ENCODE assay signal across 8 cellular contexts in genomic region chr5:115098041-115098702, GRCh38.
DNase-seq lines count a peak whose midpoint lies in the region; ATAC-seq and TF ChIP-seq lines count a peak whose summit lies in the region.

No MANE protein-coding gene starts in this region.

- peak; percentile 71 for TF ChIP-seq CTCF in DND-41 (IDR thresholded peaks at IDR 0.05; ENCODE audit: borderline replicate concordance, extremely low read depth, low read length, poor library complexity, severe bottlenecking)
- peak; percentile 65 for TF ChIP-seq CTCF in left ventricle myocardium inferior (IDR thresholded peaks at IDR 0.05; ENCODE audit: borderline replicate concordance)
- peak; percentile 27 to 84 (median 73) for TF ChIP-seq CTCF in spleen (IDR thresholded peaks at IDR 0.05 in 8 of 11, conservative IDR thresholded peaks at IDR 0.05 in 3 of 11)

- H3K9me3 ChIP-seq in DND-41 (ENCODE audit: insufficient read depth, low read length, severe bottlenecking) (no peaks in the 10 kb centered on the region), left ventricle myocardium inferior (replicated peaks) (no peaks in the 10 kb centered on the region), spleen (no peaks in the 10 kb centered on the region)

- H3K27ac ChIP-seq in DND-41 (ENCODE audit: low read length) (no peak overlapping the region), left ventricle myocardium inferior (replicated peaks) (no peak overlapping the region), spleen (no peak overlapping the region)

- 5 to 24% (median 9%) methylated on average over 2 of the region's 2 CpGs for WGBS in spleen, 5 donors

- no peak overlapping the region for H3K4me2 ChIP-seq in DND-41 (ENCODE audit: insufficient read depth, low read length)

- no peak overlapping the region for H2AFZ ChIP-seq in DND-41 (ENCODE audit: low read depth, low read length)

- no peak overlapping the region for H3K9ac ChIP-seq in DND-41 (ENCODE audit: low read depth, low read length)

- no peaks in the 10 kb centered on the region for H3K36me3 Mint-ChIP-seq in activated naive CD4-positive, alpha-beta T cell treated with anti-CD3 and anti-CD28 coated beads, Interleukin-2, amount 50 U/mL, for 72 hours

- no peaks in the 10 kb centered on the region for H4K20me1 ChIP-seq in DND-41 (ENCODE audit: insufficient read depth, low read length)

- H3K4me3 ChIP-seq in DND-41 (ENCODE audit: low read depth in 1 of 2, low read length in 2 of 2) (no peak overlapping the region), left ventricle myocardium inferior (no peak overlapping the region), spleen (no peak overlapping the region)

- ATAC-seq in DND-41 (ENCODE audit: insufficient read depth, low read depth) (peak; percentile 65; the same call in 2 of the 3 replicates), GM19035 (IDR thresholded peaks at IDR 0.05; ENCODE audit: unreplicated experiment) (peak; percentile 85), HG03135 (IDR thresholded peaks at IDR 0.05; ENCODE audit: unreplicated experiment) (peak; percentile 79)
- peak; percentile 51 to 80 for ATAC-seq in activated naive CD4-positive, alpha-beta T cell treated with anti-CD3 and anti-CD28 coated beads, Interleukin-2, amount 50 U/mL, for 72 hours

- H3K36me3 ChIP-seq in DND-41 (ENCODE audit: insufficient read depth, low read length) (no peaks in the 10 kb centered on the region), left ventricle myocardium inferior (no peaks in the 10 kb centered on the region), spleen (no peaks in the 10 kb centered on the region)

- TF ChIP-seq POLR2A in spleen (IDR thresholded peaks at IDR 0.05): no peak

- H3K4me1 ChIP-seq in DND-41 (ENCODE audit: insufficient read depth, low read length): no peaks in the 10 kb centered on the region
- no peaks in the 10 kb centered on the region for H3K4me1 ChIP-seq in left ventricle myocardium inferior
- H3K4me1 ChIP-seq in spleen: no peaks in the 10 kb centered on the region

- H3K27ac Mint-ChIP-seq in activated naive CD4-positive, alpha-beta T cell treated with anti-CD3 and anti-CD28 coated beads, Interleukin-2, amount 50 U/mL, for 72 hours: no peak overlapping the region

- H3K27me3 ChIP-seq in DND-41 (ENCODE audit: insufficient read depth, low read length, poor library complexity): no peaks in the 10 kb centered on the region
- peaks cover 22% of the 10 kb centered on the region for H3K27me3 ChIP-seq in left ventricle myocardium inferior (ENCODE audit: low read depth)
- H3K27me3 ChIP-seq in spleen (replicated peaks in 1 of 7): no peaks in the 10 kb centered on the region

- peak; percentile 22 for DNase-seq in DND-41
- peak; percentile 43 for DNase-seq in NCI-H460 (ENCODE audit: extremely low read depth, low read depth)
- DNase-seq in activated naive CD4-positive, alpha-beta T cell treated with anti-CD3 and anti-CD28 coated beads, Interleukin-2, amount 50 U/mL, for 72 hours (ENCODE audit: low spot score in 2 of 2): peak in 1 of 2 donors; percentile 8
- no peak for DNase-seq in left ventricle myocardium inferior
- no peak for DNase-seq in spleen
- no peak for DNase-seq in DMS153 (lab: John Stamatoyannopoulos, UW)

- no peaks in the 10 kb centered on the region for H3K9me3 Mint-ChIP-seq in activated naive CD4-positive, alpha-beta T cell treated with anti-CD3 and anti-CD28 coated beads, Interleukin-2, amount 50 U/mL, for 72 hours

- intact Hi-C loops in left ventricle myocardium inferior (cut with micrococcal nuclease) (loop anchor here (5.0 kb wide), 1 partner anchor 149 kb away; no protein-coding TSS in a partner anchor), spleen (cut with DNase I; ENCODE audit: low total_unique reads) (loop anchor here (2.0 kb wide), 1 partner anchor 149 kb away; no protein-coding TSS in a partner anchor)

- H3K79me2 ChIP-seq in DND-41 (ENCODE audit: insufficient read depth, low read length): no peaks in the 10 kb centered on the region

Comparison
In these comparisons a context has a peak if more than half of its experiments do, and no peak if none do; other contexts are left out.
1. DNase-seq: peak in DND-41 (single experiment) and NCI-H460 (single experiment); none in left ventricle myocardium inferior (single experiment), spleen (single experiment) and DMS153 (single experiment).
2. Peak in every context shown above with its lines, with median percentiles within 50 percentile points of each other: ATAC-seq and CTCF ChIP-seq.